Comparison of ENCODE assay signal across 1 cellular context in genomic region chr11:130029137-130029536, GRCh38.
TF ChIP-seq lines count a peak whose summit lies in the region.

No MANE protein-coding gene starts in this region.

TF ChIP-seq in GM23338, 12 proteins besides CTCF, POLR2A, EP300 and RAD21 (continued from another document):
- TF ChIP-seq STAT1 (IDR thresholded peaks at IDR 0.05; ENCODE audit: unreplicated experiment) (no peak), ETS1 (IDR thresholded peaks at IDR 0.05) (no peak), ZNF114 (CRISPR knock-in tag; IDR thresholded peaks at IDR 0.05) (no peak), ZNF331 (CRISPR knock-in tag; IDR thresholded peaks at IDR 0.05; ENCODE audit: low read depth) (no peak), NANOG (IDR thresholded peaks at IDR 0.05; ENCODE audit: borderline replicate concordance) (no peak), POLR2AphosphoS5 (IDR thresholded peaks at IDR 0.05; ENCODE audit: low read depth) (no peak), JUNB (IDR thresholded peaks at IDR 0.05; ENCODE audit: unreplicated experiment) (no peak), EZH2 (IDR thresholded peaks at IDR 0.05; ENCODE audit: low read depth, unreplicated experiment) (no peak)
- TF ChIP-seq, protein P1, sequence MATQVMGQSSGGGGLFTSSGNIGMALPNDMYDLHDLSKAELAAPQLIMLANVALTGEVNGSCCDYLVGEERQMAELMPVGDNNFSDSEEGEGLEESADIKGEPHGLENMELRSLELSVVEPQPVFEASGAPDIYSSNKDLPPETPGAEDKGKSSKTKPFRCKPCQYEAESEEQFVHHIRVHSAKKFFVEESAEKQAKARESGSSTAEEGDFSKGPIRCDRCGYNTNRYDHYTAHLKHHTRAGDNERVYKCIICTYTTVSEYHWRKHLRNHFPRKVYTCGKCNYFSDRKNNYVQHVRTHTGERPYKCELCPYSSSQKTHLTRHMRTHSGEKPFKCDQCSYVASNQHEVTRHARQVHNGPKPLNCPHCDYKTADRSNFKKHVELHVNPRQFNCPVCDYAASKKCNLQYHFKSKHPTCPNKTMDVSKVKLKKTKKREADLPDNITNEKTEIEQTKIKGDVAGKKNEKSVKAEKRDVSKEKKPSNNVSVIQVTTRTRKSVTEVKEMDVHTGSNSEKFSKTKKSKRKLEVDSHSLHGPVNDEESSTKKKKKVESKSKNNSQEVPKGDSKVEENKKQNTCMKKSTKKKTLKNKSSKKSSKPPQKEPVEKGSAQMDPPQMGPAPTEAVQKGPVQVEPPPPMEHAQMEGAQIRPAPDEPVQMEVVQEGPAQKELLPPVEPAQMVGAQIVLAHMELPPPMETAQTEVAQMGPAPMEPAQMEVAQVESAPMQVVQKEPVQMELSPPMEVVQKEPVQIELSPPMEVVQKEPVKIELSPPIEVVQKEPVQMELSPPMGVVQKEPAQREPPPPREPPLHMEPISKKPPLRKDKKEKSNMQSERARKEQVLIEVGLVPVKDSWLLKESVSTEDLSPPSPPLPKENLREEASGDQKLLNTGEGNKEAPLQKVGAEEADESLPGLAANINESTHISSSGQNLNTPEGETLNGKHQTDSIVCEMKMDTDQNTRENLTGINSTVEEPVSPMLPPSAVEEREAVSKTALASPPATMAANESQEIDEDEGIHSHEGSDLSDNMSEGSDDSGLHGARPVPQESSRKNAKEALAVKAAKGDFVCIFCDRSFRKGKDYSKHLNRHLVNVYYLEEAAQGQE (IDR thresholded peaks at IDR 0.05; ENCODE audit: unreplicated experiment) = no peak
